ENCODE assay signal across 7 cellular contexts in the genomic region with DNA sequence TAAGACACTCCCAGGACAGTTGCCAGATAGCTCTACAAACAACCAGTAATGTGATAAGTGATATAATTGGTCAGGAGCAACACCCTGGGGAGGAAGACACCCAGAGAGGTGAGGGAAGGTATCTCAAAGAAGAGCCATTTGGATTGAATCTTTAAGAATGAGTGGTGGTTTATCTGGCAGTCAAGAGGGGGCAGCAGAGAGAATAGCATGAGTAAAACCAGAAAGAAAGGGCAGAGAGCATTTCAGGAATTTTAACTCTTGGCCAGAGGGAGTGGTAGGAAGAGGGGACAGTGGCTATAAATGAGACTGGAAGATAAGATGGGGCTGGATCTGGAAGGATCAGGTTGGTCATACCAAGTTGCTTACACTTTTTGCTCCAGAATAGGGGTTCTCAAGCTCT. TPM values are rescaled to one million over a fixed set of nuclear protein-coding genes. Genes with fewer than 3 reads are reported as not detected.
DNase-seq lines count a peak whose midpoint lies in the region; ATAC-seq and TF ChIP-seq lines count a peak whose summit lies in the region.

No MANE protein-coding gene starts in this region.

- H3K27ac ChIP-seq in osteoblast (ENCODE audit: low read depth, low read length): no peak overlapping the region

- H3K79me2 ChIP-seq in osteoblast (ENCODE audit: insufficient read depth, low read length): no peaks in the 10 kb centered on the region

- DNase-seq in EH (ENCODE audit: low read depth) (peak; percentile 75), OCI-M1 (lab: John Stamatoyannopoulos, UW) (peak; percentile 61), epidermal melanocyte (ENCODE audit: insufficient read length, low spot score) (peak; percentile 56), osteoblast (ENCODE audit: insufficient read length, low spot score, missing footprints) (peak; percentile 92)
- DNase-seq in stimulated activated CD4-positive, alpha-beta T cell treated with anti-CD3 and anti-CD28 coated beads, Interleukin-2, amount 100 ng/mL, for 24 hours: no peak

- no peaks in the 10 kb centered on the region for H3K4me1 ChIP-seq in osteoblast (ENCODE audit: insufficient read depth, low read length)

- no peak overlapping the region for H3K4me2 ChIP-seq in osteoblast (ENCODE audit: insufficient read depth, low read length)

- H3K9me3 ChIP-seq in osteoblast (ENCODE audit: low read depth, low read length): no peaks in the 10 kb centered on the region

- no peaks in the 10 kb centered on the region for H3K27me3 ChIP-seq in osteoblast (ENCODE audit: insufficient read depth, low read length)

- H3K4me3 ChIP-seq in osteoblast (ENCODE audit: insufficient read depth, low read length): no peak overlapping the region

- ATAC-seq in HG03432 (IDR thresholded peaks at IDR 0.05; ENCODE audit: unreplicated experiment) (peak; percentile 32), GM18511 (IDR thresholded peaks at IDR 0.05; ENCODE audit: unreplicated experiment) (no peak)

- no peaks in the 10 kb centered on the region for H4K20me1 ChIP-seq in osteoblast (ENCODE audit: insufficient read depth, low read length)

- TF ChIP-seq CTCF in osteoblast (IDR thresholded peaks at IDR 0.05; ENCODE audit: extremely low read depth, low read depth, low read length): peak; percentile 61

- no peaks in the 10 kb centered on the region for H3K36me3 ChIP-seq in osteoblast (ENCODE audit: insufficient read depth, low read length)

- H2AFZ ChIP-seq in osteoblast (ENCODE audit: low read length): no peak overlapping the region

RNA-seq across cellular contexts. Expression of a gene that starts 5.9 kb away (rescaled TPM):
- 9.0 and 9.1 TPM in 2 replicates for total RNA-seq in osteoblast

RNA-seq across cellular contexts. Expression of a gene that starts 59.6 kb away (rescaled TPM):
- total RNA-seq in osteoblast: under 0.01 and 0.72 TPM in 2 replicates

Comparison
In these comparisons a context has a peak if more than half of its experiments do, and no peak if none do; other contexts are left out.
1. DNase-seq: peak in EH (single experiment), OCI-M1 (single experiment), epidermal melanocyte (single experiment) and osteoblast (single experiment); none in stimulated activated CD4-positive, alpha-beta T cell treated with anti-CD3 and anti-CD28 coated beads, Interleukin-2, amount 100 ng/mL, for 24 hours (0 of 2).